Comparison of ENCODE assay signal across 8 cellular contexts in the genomic region with DNA sequence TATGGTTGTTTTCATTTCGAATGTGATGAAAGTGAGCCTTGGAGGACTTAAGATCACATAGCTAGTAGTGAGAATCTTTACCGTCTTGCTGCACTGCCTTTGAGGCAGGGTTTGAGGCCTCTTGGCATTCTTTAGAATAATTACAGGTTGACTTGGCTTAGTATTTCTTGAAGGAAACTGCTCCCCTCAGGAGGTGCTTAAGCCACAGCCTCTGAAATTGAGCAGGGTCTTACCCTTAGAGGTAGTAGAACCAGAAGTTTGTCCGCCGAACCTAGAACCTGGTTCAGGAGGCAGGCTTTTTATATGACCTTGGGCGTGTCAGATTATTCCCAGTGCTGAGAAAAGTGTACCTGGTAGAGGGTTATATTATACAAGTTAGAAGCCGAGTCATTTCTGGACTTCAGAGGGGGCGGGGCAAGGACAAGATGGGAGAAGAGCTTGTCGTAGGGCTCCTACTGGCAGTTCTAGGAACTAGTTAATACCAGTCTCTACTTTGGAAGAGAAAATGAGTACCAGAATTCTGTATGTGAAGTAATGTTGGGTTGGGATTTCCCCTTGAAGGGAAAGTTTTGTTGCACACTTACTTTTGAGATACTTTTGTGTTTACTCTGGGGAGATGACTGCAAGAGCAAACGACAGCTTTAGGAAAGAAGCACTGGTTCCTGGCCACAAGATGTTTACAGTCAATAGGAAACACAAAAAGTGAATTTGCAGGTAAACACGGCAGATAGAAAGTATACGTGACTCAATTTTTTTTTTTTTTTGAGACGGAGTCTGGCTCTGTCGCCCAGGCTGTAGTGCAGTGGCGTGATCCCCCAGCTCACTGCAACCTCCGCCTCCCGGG. TPM values are rescaled to one million over a fixed set of nuclear protein-coding genes. Genes with fewer than 3 reads are reported as not detected.
A peak's percentile ranks its signal among the peaks of the same experiment; 100 is the strongest.
DNase-seq lines count a peak whose midpoint lies in the region; ATAC-seq and TF ChIP-seq lines count a peak whose summit lies in the region.

No MANE protein-coding gene starts in this region.

- H3K27ac ChIP-seq in CD4-positive, alpha-beta memory T cell (ENCODE audit: low read depth, low read length), result peak overlapping the region; percentile 95
- peak overlapping the region; percentile 71 to 99 (median 96) for H3K27ac ChIP-seq in spleen

- H3K4me1 Mint-ChIP-seq in CD4-positive, alpha-beta memory T cell, result peaks cover 38 to 64% (median 46%) of the 10 kb centered on the region in 4 donors
- peaks cover 55% of the 10 kb centered on the region for H3K4me1 Mint-ChIP-seq in activated naive CD8-positive, alpha-beta T cell treated with anti-CD3 and anti-CD28 coated beads, Interleukin-2, amount 50 U/mL, for 24 hours

- no peak for TF ChIP-seq POLR2A in spleen (IDR thresholded peaks at IDR 0.05)

- 51 to 61% (median 56%) methylated on average over 16 of the region's 16 CpGs for WGBS in spleen, 5 donors

- POLR2A ChIA-PET in CD4-positive, alpha-beta memory T cell (lab: Charles Lee; ENCODE audit: partially characterized antibody), result interaction anchor here (1.1 to 2.0 kb wide), 5 partner anchors 12 to 1139 kb away, joined by 3 to 7 read pairs (median 4); a partner anchor contains a TSS

- DNase-seq in CD4-positive, alpha-beta memory T cell, result peak; percentile 39 to 78 (median 45)
- DNase-seq in activated naive CD8-positive, alpha-beta T cell treated with anti-CD3 and anti-CD28 coated beads, Interleukin-2, amount 50 U/mL, for 24 hours, result peak; percentile 80
- no peak for DNase-seq in spleen

- peak overlapping the region; percentile 86 to 97 (median 91) for H3K27ac Mint-ChIP-seq in CD4-positive, alpha-beta memory T cell
- H3K27ac Mint-ChIP-seq in activated naive CD8-positive, alpha-beta T cell treated with anti-CD3 and anti-CD28 coated beads, Interleukin-2, amount 50 U/mL, for 24 hours, result peak overlapping the region; percentile 73

- H3K4me3 Mint-ChIP-seq in CD4-positive, alpha-beta memory T cell, result peak overlapping the region; percentile 79 to 93 (median 87)
- H3K4me3 Mint-ChIP-seq in activated naive CD8-positive, alpha-beta T cell treated with anti-CD3 and anti-CD28 coated beads, Interleukin-2, amount 50 U/mL, for 24 hours, result peak overlapping the region; percentile 78

- peaks cover 5% of the 10 kb centered on the region for H3K36me3 ChIP-seq in CD4-positive, alpha-beta memory T cell (ENCODE audit: insufficient read depth, low read length)
- H3K36me3 ChIP-seq in iPS-15b (ENCODE audit: control insufficient read depth, insufficient read depth, low read length), result peaks cover 6% of the 10 kb centered on the region
- H3K36me3 ChIP-seq in spleen, result peaks cover 0 to 31% (median 15%) of the 10 kb centered on the region in 6 donors

- TF ChIP-seq CTCF in spleen (IDR thresholded peaks at IDR 0.05 in 8 of 11, conservative IDR thresholded peaks at IDR 0.05 in 3 of 11), result peak in 4 of 11 experiments; percentile 8 to 20 (median 16)

- peak overlapping the region; percentile 81 for H3K9ac ChIP-seq in iPS-15b (ENCODE audit: low read depth, low read length)

- CTCF ChIA-PET in CD4-positive, alpha-beta memory T cell (lab: Charles Lee; ENCODE audit: partially characterized antibody), result interaction anchor here (0.6 to 1.5 kb wide), 2 partner anchors 9 to 894 kb away, joined by 3 to 4 read pairs; no protein-coding TSS in a partner anchor

- H3K9me3 ChIP-seq in CD4-positive, alpha-beta memory T cell (ENCODE audit: control insufficient read depth in 1 of 2, low read length in 2 of 2), result no peaks in the 10 kb centered on the region
- no peaks in the 10 kb centered on the region for H3K9me3 ChIP-seq in iPS-15b (ENCODE audit: control insufficient read depth, insufficient read depth, low read length)
- H3K9me3 ChIP-seq in spleen, result no peaks in the 10 kb centered on the region

- ATAC-seq in GM19397 (IDR thresholded peaks at IDR 0.05; ENCODE audit: unreplicated experiment) (peak; percentile 18), HG03520 (IDR thresholded peaks at IDR 0.05; ENCODE audit: unreplicated experiment) (peak; percentile 39), SK-N-SH treated with all-trans-retinoic acid at 6 μM for 48 hours (peak; percentile 40), GM18873 (IDR thresholded peaks at IDR 0.05; ENCODE audit: low FRiP score, unreplicated experiment) (no peak)
- ATAC-seq in activated naive CD8-positive, alpha-beta T cell treated with anti-CD3 and anti-CD28 coated beads, Interleukin-2, amount 50 U/mL, for 24 hours, result peak; percentile 66

- intact Hi-C loops in CD4-positive, alpha-beta memory T cell (cut with micrococcal nuclease), result loop anchor here (10.0 kb wide), 1 partner anchor 396 kb away; no protein-coding TSS in a partner anchor
- intact Hi-C loops in spleen (cut with DNase I; ENCODE audit: low total_unique reads), result no loop called here

- peak overlapping the region; percentile 52 to 70 for H3K4me3 ChIP-seq in CD4-positive, alpha-beta memory T cell (ENCODE audit: low read length in 2 of 2)
- H3K4me3 ChIP-seq in iPS-15b (ENCODE audit: low read depth, low read length) (peak overlapping the region; percentile 87), spleen (peak overlapping the region; percentile 58 to 83 (median 73))

- peaks cover 0 to 4% (median 0%) of the 10 kb centered on the region in 8 donors for H3K9me3 Mint-ChIP-seq in CD4-positive, alpha-beta memory T cell
- H3K9me3 Mint-ChIP-seq in activated naive CD8-positive, alpha-beta T cell treated with anti-CD3 and anti-CD28 coated beads, Interleukin-2, amount 50 U/mL, for 24 hours, result no peaks in the 10 kb centered on the region

- H3K36me3 Mint-ChIP-seq in CD4-positive, alpha-beta memory T cell, result peaks cover 19 to 33% of the 10 kb centered on the region in 2 donors
- peaks cover 34% of the 10 kb centered on the region for H3K36me3 Mint-ChIP-seq in activated naive CD8-positive, alpha-beta T cell treated with anti-CD3 and anti-CD28 coated beads, Interleukin-2, amount 50 U/mL, for 24 hours (ENCODE audit: low read depth)

- no peaks in the 10 kb centered on the region for H3K27me3 ChIP-seq in CD4-positive, alpha-beta memory T cell (ENCODE audit: insufficient read depth, low read length)
- peaks cover 15% of the 10 kb centered on the region for H3K27me3 ChIP-seq in iPS-15b (ENCODE audit: control insufficient read depth, insufficient read depth, low read length)
- H3K27me3 ChIP-seq in spleen (replicated peaks in 1 of 7), result peaks cover 0 to 5% (median 0%) of the 10 kb centered on the region in 7 donors

- no peaks in the 10 kb centered on the region for H3K27me3 Mint-ChIP-seq in CD4-positive, alpha-beta memory T cell
- H3K27me3 Mint-ChIP-seq in activated naive CD8-positive, alpha-beta T cell treated with anti-CD3 and anti-CD28 coated beads, Interleukin-2, amount 50 U/mL, for 24 hours, result peaks cover 9% of the 10 kb centered on the region

- peaks cover 51% of the 10 kb centered on the region for H3K4me1 ChIP-seq in CD4-positive, alpha-beta memory T cell (ENCODE audit: insufficient read depth, low read length)
- H3K4me1 ChIP-seq in iPS-15b (ENCODE audit: control insufficient read depth, insufficient read depth, low read length) (peaks cover 6% of the 10 kb centered on the region), spleen (peaks cover 20 to 56% (median 39%) of the 10 kb centered on the region in 6 donors)

TF ChIP-seq in SK-N-SH treated with all-trans-retinoic acid at 6 μM for 48 hours, 23 proteins besides CTCF, POLR2A, EP300 and RAD21 (continues in another document):
- no peak for TF ChIP-seq ZNF565 (CRISPR knock-in tag; conservative IDR thresholded peaks at IDR 0.05; ENCODE audit: low read depth)
- no peak for TF ChIP-seq PPARA (CRISPR knock-in tag; IDR thresholded peaks at IDR 0.05; ENCODE audit: borderline replicate concordance)
- peak; percentile 63; the same call in 1 of the 2 replicates for TF ChIP-seq ZNF70 (CRISPR knock-in tag; IDR thresholded peaks at IDR 0.05)
- no peak for TF ChIP-seq ZFP3 (CRISPR knock-in tag; IDR thresholded peaks at IDR 0.05)
- TF ChIP-seq, protein P1, sequence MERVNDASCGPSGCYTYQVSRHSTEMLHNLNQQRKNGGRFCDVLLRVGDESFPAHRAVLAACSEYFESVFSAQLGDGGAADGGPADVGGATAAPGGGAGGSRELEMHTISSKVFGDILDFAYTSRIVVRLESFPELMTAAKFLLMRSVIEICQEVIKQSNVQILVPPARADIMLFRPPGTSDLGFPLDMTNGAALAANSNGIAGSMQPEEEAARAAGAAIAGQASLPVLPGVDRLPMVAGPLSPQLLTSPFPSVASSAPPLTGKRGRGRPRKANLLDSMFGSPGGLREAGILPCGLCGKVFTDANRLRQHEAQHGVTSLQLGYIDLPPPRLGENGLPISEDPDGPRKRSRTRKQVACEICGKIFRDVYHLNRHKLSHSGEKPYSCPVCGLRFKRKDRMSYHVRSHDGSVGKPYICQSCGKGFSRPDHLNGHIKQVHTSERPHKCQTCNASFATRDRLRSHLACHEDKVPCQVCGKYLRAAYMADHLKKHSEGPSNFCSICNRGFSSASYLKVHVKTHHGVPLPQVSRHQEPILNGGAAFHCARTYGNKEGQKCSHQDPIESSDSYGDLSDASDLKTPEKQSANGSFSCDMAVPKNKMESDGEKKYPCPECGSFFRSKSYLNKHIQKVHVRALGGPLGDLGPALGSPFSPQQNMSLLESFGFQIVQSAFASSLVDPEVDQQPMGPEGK (CRISPR knock-in tag; IDR thresholded peaks at IDR 0.05; ENCODE audit: borderline replicate concordance), result no peak
- no peak for TF ChIP-seq RARB (CRISPR knock-in tag; IDR thresholded peaks at IDR 0.05)
- TF ChIP-seq, protein P2, sequence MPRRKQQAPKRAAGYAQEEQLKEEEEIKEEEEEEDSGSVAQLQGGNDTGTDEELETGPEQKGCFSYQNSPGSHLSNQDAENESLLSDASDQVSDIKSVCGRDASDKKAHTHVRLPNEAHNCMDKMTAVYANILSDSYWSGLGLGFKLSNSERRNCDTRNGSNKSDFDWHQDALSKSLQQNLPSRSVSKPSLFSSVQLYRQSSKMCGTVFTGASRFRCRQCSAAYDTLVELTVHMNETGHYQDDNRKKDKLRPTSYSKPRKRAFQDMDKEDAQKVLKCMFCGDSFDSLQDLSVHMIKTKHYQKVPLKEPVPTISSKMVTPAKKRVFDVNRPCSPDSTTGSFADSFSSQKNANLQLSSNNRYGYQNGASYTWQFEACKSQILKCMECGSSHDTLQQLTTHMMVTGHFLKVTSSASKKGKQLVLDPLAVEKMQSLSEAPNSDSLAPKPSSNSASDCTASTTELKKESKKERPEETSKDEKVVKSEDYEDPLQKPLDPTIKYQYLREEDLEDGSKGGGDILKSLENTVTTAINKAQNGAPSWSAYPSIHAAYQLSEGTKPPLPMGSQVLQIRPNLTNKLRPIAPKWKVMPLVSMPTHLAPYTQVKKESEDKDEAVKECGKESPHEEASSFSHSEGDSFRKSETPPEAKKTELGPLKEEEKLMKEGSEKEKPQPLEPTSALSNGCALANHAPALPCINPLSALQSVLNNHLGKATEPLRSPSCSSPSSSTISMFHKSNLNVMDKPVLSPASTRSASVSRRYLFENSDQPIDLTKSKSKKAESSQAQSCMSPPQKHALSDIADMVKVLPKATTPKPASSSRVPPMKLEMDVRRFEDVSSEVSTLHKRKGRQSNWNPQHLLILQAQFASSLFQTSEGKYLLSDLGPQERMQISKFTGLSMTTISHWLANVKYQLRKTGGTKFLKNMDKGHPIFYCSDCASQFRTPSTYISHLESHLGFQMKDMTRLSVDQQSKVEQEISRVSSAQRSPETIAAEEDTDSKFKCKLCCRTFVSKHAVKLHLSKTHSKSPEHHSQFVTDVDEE (CRISPR knock-in tag; IDR thresholded peaks at IDR 0.05), result no peak

RNA-seq across cellular contexts. Expression of a gene that starts 1.3 kb away (rescaled TPM):
- total RNA-seq in CD4-positive, alpha-beta memory T cell, result 10 to 100 TPM; 42.3 to 44.9 TPM
- polyA plus RNA-seq in CD4-positive, alpha-beta memory T cell, result 10 to 100 TPM; 50.8 to 56.6 TPM
- 10 to 100 TPM; 49.4 to 70.8 (median 57.6) TPM for total RNA-seq in spleen
- 10 to 100 TPM; 28.0 to 38.4 (median 31.6) TPM for polyA plus RNA-seq in spleen
